In genomic region chr13:38477676-38478075, GRCh38 we compare ENCODE assay signal across 27 cellular contexts.
"Had no signal": no experiment of that assay in that cellular context is flagged by ENCODE, and none has a peak within 500 bp of the region (broad histone marks: within the 10 kb centered on the region; RNA-seq: fewer than 3 reads in every experiment).

No MANE protein-coding gene starts in this region.

- ATAC-seq: stimulated activated effector memory CD8-positive, alpha-beta T cell treated with anti-CD3 and anti-CD28 coated beads, Interleukin-12 subunit alpha, Interleukin-12 subunit beta, amount 100 ng/mL, for 72 hours; stimulated activated memory B cell treated with anti-CD40 and anti-IgM and Interleukin-4, amounts not matched to agents 10 μg/mL and 1 μg/mL and 100 μg/mL, for 72 hours; stimulated activated naive B cell treated with anti-CD40 and anti-IgM and Interleukin-4, amounts not matched to agents 10 μg/mL and 1 μg/mL and 100 μg/mL, for 72 hours; stimulated activated naive CD8-positive, alpha-beta T cell treated with anti-CD3 and anti-CD28 coated beads, Interleukin-15, amount 100 ng/mL, for 72 hours; stimulated activated naive CD8-positive, alpha-beta T cell treated with anti-CD3 and anti-CD28 coated beads, Interleukin-15, Interleukin-2, amounts not matched to agents 100 U/mL and 50 U/mL, for 24 hours; upper lobe of right lung had no signal

- H3K9me3 ChIP-seq: stomach, suprapubic skin, testis, thoracic aorta, thyroid gland, tibial artery, tibial nerve, transverse colon, upper lobe of left lung, upper lobe of right lung, uterus, vagina had no signal

- H3K4me3 ChIP-seq: stomach, suprapubic skin, testis, thoracic aorta, thyroid gland, tibial artery, tibial nerve, transverse colon, upper lobe of left lung, upper lobe of right lung, uterus, vagina had no signal

- H3K27me3 ChIP-seq: stomach, suprapubic skin, testis, thyroid gland, tibial artery, tibial nerve, transverse colon, upper lobe of left lung, upper lobe of right lung, uterus, vagina had no signal

- FAIRE-seq: urothelium cell line had no signal

- H3K4me1 ChIP-seq: stomach, suprapubic skin, testis, thyroid gland, tibial artery, tibial nerve, transverse colon, upper lobe of left lung, upper lobe of right lung, uterus, vagina had no signal

- DNase-seq: stimulated activated CD4-positive, alpha-beta T cell treated with anti-CD3 and anti-CD28 coated beads, Interleukin-2, amount 100 ng/mL, for 48 hours; stimulated activated CD4-positive, alpha-beta T cell treated with anti-CD3 and anti-CD28 coated beads, Interleukin-4, amount 100 ng/mL, for 1 hour; stimulated activated CD4-positive, alpha-beta T cell treated with anti-CD3 and anti-CD28 coated beads, Interleukin-4, amount 100 ng/mL, for 24 hours; stimulated activated CD4-positive, alpha-beta T cell treated with anti-CD3 and anti-CD28 coated beads, Interleukin-4, amount 100 ng/mL, for 4 hours; stimulated activated CD8-positive, alpha-beta memory T cell treated with anti-CD3 and anti-CD28 coated beads, Interleukin-4, amount 100 ng/mL, for 48 hours; stimulated activated naive B cell treated with anti-CD40 and anti-IgM and Interleukin-4, amounts not matched to agents 10 μg/mL and 1 μg/mL and 100 μg/mL, for 72 hours; stimulated activated naive CD4-positive, alpha-beta T cell; stimulated activated naive CD4-positive, alpha-beta T cell treated with Interleukin-2 at 50 U/mL for 16 hours; stimulated activated naive CD8-positive, alpha-beta T cell treated with anti-CD3 and anti-CD28 coated beads, Interleukin-15, amount 100 ng/mL, for 72 hours; stimulated activated naive CD8-positive, alpha-beta T cell treated with anti-CD3 and anti-CD28 coated beads, Interleukin-15, Interleukin-2, amounts not matched to agents 100 U/mL and 50 U/mL, for 24 hours; stomach; substantia nigra; testis; thyroid gland; tibial artery; transverse colon; trophoblast cell; upper lobe of left lung; upper lobe of right lung; uterus had no signal

- H3K27ac ChIP-seq: stomach, suprapubic skin, testis, thoracic aorta, thyroid gland, tibial artery, tibial nerve, transverse colon, upper lobe of left lung, upper lobe of right lung, uterus, vagina had no signal

- H3K36me3 ChIP-seq: stomach, suprapubic skin, thoracic aorta, thyroid gland, tibial artery, tibial nerve, transverse colon, upper lobe of left lung, upper lobe of right lung, uterus, vagina had no signal
